ENCODE assay signal across 9 cellular contexts in genomic region chr19:17052439-17052838, GRCh38. TPM values are rescaled to one million over a fixed set of nuclear protein-coding genes. Genes with fewer than 3 reads are reported as not detected.
A peak's percentile ranks its signal among the peaks of the same experiment; 100 is the strongest.
DNase-seq lines count a peak whose midpoint lies in the region; ATAC-seq, FAIRE-seq and TF ChIP-seq lines count a peak whose summit lies in the region.
"Had no signal": no experiment of that assay in that cellular context is flagged by ENCODE, and none has a peak within 500 bp of the region (broad histone marks: within the 10 kb centered on the region; RNA-seq: fewer than 3 reads in every experiment).

No MANE protein-coding gene starts in this region.

- no peaks in the 10 kb centered on the region for H3K9me3 ChIP-seq in HepG2 (ENCODE audit: low read length)

- H3K4me2 ChIP-seq in HepG2 (ENCODE audit: low read depth, low read length), result no peak overlapping the region

- in situ Hi-C loops in HepG2 (cut with HindIII; ENCODE audit: extremely low pct_ligation_motif_present, low pct_unique_long_range_greater_than_20kb), result loop anchor here (10.0 kb wide), 1 partner anchor 278 kb away; no protein-coding TSS in a partner anchor

- H3K9ac ChIP-seq in HepG2 (ENCODE audit: insufficient read depth, low read depth, low read length), result no peak overlapping the region

- no peaks in the 10 kb centered on the region for H3K4me1 ChIP-seq in HepG2 (ENCODE audit: insufficient read depth, low read length)

- no peaks in the 10 kb centered on the region for H3K9me3 Mint-ChIP-seq in brain
- H3K9me3 Mint-ChIP-seq: dendritic cell treated with granulocyte-macrophage colony-stimulating factor and Interleukin-4, amounts not matched to agents 40 ng/mL and 50 ng/mL, for 4 days had no signal

- 78% methylated on average over 8 of the region's 8 CpGs for WGBS in HepG2 (ENCODE audit: low lambda C conversion rate)

- no peaks in the 10 kb centered on the region; a peak in 1 of 5 replicates for H3K27me3 ChIP-seq in HepG2 (ENCODE audit: control insufficient read depth in 1 of 2, insufficient read depth in 2 of 2, low read length in 2 of 2)

- H3K36me3 Mint-ChIP-seq in brain, result peaks cover 43% of the 10 kb centered on the region

- peak overlapping the region in 4 of 5 experiments; percentile 41 to 84 (median 51) for H3K27ac Mint-ChIP-seq in brain
- H3K27ac Mint-ChIP-seq: dendritic cell treated with granulocyte-macrophage colony-stimulating factor and Interleukin-4, amounts not matched to agents 40 ng/mL and 50 ng/mL, for 4 days had no signal

- TF ChIP-seq EP300 in HepG2 (IDR thresholded peaks at IDR 0.05; ENCODE audit: low read depth in 2 of 2, low read length in 2 of 2) (no peak), HepG2 (CRISPR knock-in tag; IDR thresholded peaks at IDR 0.05; ENCODE audit: borderline replicate concordance) (no peak)

- DNase-seq in A172 (ENCODE audit: low spot score) (peak; percentile 41), EH (ENCODE audit: low read depth) (peak; percentile 63), NCI-H226 (peak; percentile 20), HepG2 (ENCODE audit: low spot score) (no peak), NCI-H1048 (lab: John Stamatoyannopoulos, UW) (no peak)
- DNase-seq in activated T-cell treated with anti-CD3 and anti-CD28 coated beads, Interleukin-2, amount 50 U/mL, for 1 hour, result no peak

- peaks cover 15 to 47% of the 10 kb centered on the region in 2 experiments for H3K36me3 ChIP-seq in HepG2 (replicated peaks in 1 of 2; ENCODE audit: control insufficient read depth in 1 of 2, insufficient read depth in 2 of 2, low read length in 2 of 2)

- H3K4me1 Mint-ChIP-seq in brain, result no peaks in the 10 kb centered on the region

- H3K4me3 Mint-ChIP-seq in brain, result no peak overlapping the region
- H3K4me3 Mint-ChIP-seq: dendritic cell treated with granulocyte-macrophage colony-stimulating factor and Interleukin-4, amounts not matched to agents 40 ng/mL and 50 ng/mL, for 4 days had no signal

- BruUV-seq in HepG2 (replicated peaks; lab: Mats Ljungman, UMichigan), result no TSS peak

- H3K4me3 ChIP-seq in HepG2 (replicated peaks in 1 of 3; ENCODE audit: insufficient read depth in 1 of 3, low read depth in 2 of 3, low read length in 3 of 3), result no peak overlapping the region

- CTCF ChIA-PET in HepG2 (lab: Yijun Ruan, JAX; ENCODE audit: low intra/inter-chr PET ratio, low total read pairs), result interaction anchor here (0.9 to 1.5 kb wide), 3 partner anchors 274 to 338 kb away, joined by 3 to 15 read pairs (median 6); no protein-coding TSS in a partner anchor

- ATAC-seq in HepG2 (peak; percentile 68), HG03135 (IDR thresholded peaks at IDR 0.05; ENCODE audit: unreplicated experiment) (no peak)

- TF ChIP-seq RAD21 in HepG2 (CRISPR knock-in tag; IDR thresholded peaks at IDR 0.05), result 0 out of 2 replicates have a peak, but pooled peaks have one; percentile 14

- no peak overlapping the region for H3K27ac ChIP-seq in HepG2 (ENCODE audit: extremely low read length, insufficient read depth, low read length)

- H3K27me3 Mint-ChIP-seq in brain, result no peaks in the 10 kb centered on the region
- H3K27me3 Mint-ChIP-seq: dendritic cell treated with granulocyte-macrophage colony-stimulating factor and Interleukin-4, amounts not matched to agents 40 ng/mL and 50 ng/mL, for 4 days had no signal

- no peak for TF ChIP-seq POLR2A in HepG2 (IDR thresholded peaks at IDR 0.05; ENCODE audit: insufficient read depth in 1 of 2, low read depth in 2 of 2, low read length in 2 of 2)

- no peaks in the 10 kb centered on the region for H4K20me1 ChIP-seq in HepG2 (ENCODE audit: insufficient read depth, low read length)

- FAIRE-seq in HepG2 (lab: Jason Lieb, UNC), result peak; percentile 46

- no peaks in the 10 kb centered on the region for H3K79me2 ChIP-seq in HepG2 (ENCODE audit: insufficient read depth, low read length)

- POLR2A ChIA-PET in HepG2 (lab: Yijun Ruan, JAX), result no interaction called here

- H2AFZ ChIP-seq in HepG2 (ENCODE audit: low read length), result no peak overlapping the region

- peak; percentile 64 to 75 for TF ChIP-seq CTCF in brain (conservative IDR thresholded peaks at IDR 0.05)
- peak; percentile 66 for TF ChIP-seq CTCF in HepG2 (CRISPR knock-in tag; IDR thresholded peaks at IDR 0.05)

- intact Hi-C loops in HepG2 (cut with micrococcal nuclease; ENCODE audit: unreplicated experiment), result loop anchor here (5.0 kb wide), 1 partner anchor 280 kb away; no protein-coding TSS in a partner anchor

RNA-seq across cellular contexts. Expression of gene HAUS8, which starts 22.8 kb away (rescaled TPM):
- 22.2 and 26.7 TPM in 2 replicates for total RNA-seq in A172 (2014; rRNA removed; shearing (Covaris generic))
- polyA plus RNA-seq in brain (ENCODE audit: insufficient read depth, low read depth, low replicate concordance), result 12.7 TPM
- total RNA-seq in HepG2 (2016; rRNA removed; fragmentation: Illumina TruSeq; extraction: Trizol), result 17.5 and 19.1 TPM in 2 replicates
- 7.9 and 8.8 TPM in 2 replicates for total RNA-seq in HepG2 (2016; cell fraction: cytosol; rRNA removed; fragmentation: Illumina TruSeq; extraction: Trizol; ENCODE audit: low read depth)
- 17.4 and 19.5 TPM in 2 replicates for total RNA-seq in HepG2 (2016; cell fraction: insoluble cytoplasmic fraction; rRNA removed; fragmentation: Illumina TruSeq; extraction: Trizol)
- total RNA-seq in HepG2 (2016; cell fraction: membrane; rRNA removed; fragmentation: Illumina TruSeq; extraction: Trizol), result 10.4 and 12.6 TPM in 2 replicates
- total RNA-seq in HepG2 (2016; cell fraction: nucleus; rRNA removed; fragmentation: Illumina TruSeq; extraction: Trizol), result 10.9 and 13.5 TPM in 2 replicates
- polyA plus RNA-seq in HepG2 (2011; rRNA removed), result 7.1 and 7.8 TPM in 2 replicates
- 4.3 and 7.7 TPM in 2 replicates for polyA plus RNA-seq in HepG2 (2011; cell fraction: cytosol; rRNA removed)
- 9.4 and 9.9 TPM in 2 replicates for polyA plus RNA-seq in HepG2 (2011; cell fraction: nucleus; rRNA removed)
- polyA plus RNA-seq in HepG2 (2012), result 5.2 and 6.2 TPM in 2 replicates
- 4.1 and 4.3 TPM in 2 replicates for polyA plus RNA-seq in HepG2 (2016; cell fraction: cytosol; fragmentation: Illumina TruSeq; extraction: Trizol; ENCODE audit: low read depth)
- 20.4 and 22.5 TPM in 2 replicates for polyA plus RNA-seq in HepG2 (2016; cell fraction: insoluble cytoplasmic fraction; fragmentation: Illumina TruSeq; extraction: Trizol; ENCODE audit: low read depth)
- polyA plus RNA-seq in HepG2 (2016; cell fraction: membrane; fragmentation: Illumina TruSeq; extraction: Trizol; ENCODE audit: low read depth), result 5.6 and 9.6 TPM in 2 replicates
- polyA plus RNA-seq in HepG2 (2016; cell fraction: nucleus; fragmentation: Illumina TruSeq; extraction: Trizol; ENCODE audit: insufficient read depth, low read depth), result 26.2 and 30.0 TPM in 2 replicates
- polyA minus RNA-seq in HepG2 (2011; rRNA and poly(A)+ RNA removed; ENCODE audit: low replicate concordance), result 6.4 and 32.7 TPM in 2 replicates
- polyA minus RNA-seq in HepG2 (2011; cell fraction: cytosol; rRNA and poly(A)+ RNA removed), result 2.3 and 4.7 TPM in 2 replicates
- polyA minus RNA-seq in HepG2 (2011; cell fraction: nucleus; rRNA and poly(A)+ RNA removed), result 3.7 and 4.2 TPM in 2 replicates

RNA-seq across cellular contexts. Expression of gene MYO9B, which starts 23.1 kb away (rescaled TPM):
- total RNA-seq in A172 (2014; rRNA removed; shearing (Covaris generic)), result 37.6 and 43.8 TPM in 2 replicates
- 41.2 TPM for polyA plus RNA-seq in brain (ENCODE audit: insufficient read depth, low read depth, low replicate concordance)
- 14.1 and 18.0 TPM in 2 replicates for total RNA-seq in HepG2 (2016; rRNA removed; fragmentation: Illumina TruSeq; extraction: Trizol)
- 13.9 and 14.5 TPM in 2 replicates for total RNA-seq in HepG2 (2016; cell fraction: cytosol; rRNA removed; fragmentation: Illumina TruSeq; extraction: Trizol; ENCODE audit: low read depth)
- 10.1 and 18.6 TPM in 2 replicates for total RNA-seq in HepG2 (2016; cell fraction: insoluble cytoplasmic fraction; rRNA removed; fragmentation: Illumina TruSeq; extraction: Trizol)
- total RNA-seq in HepG2 (2016; cell fraction: membrane; rRNA removed; fragmentation: Illumina TruSeq; extraction: Trizol), result 10.7 and 11.5 TPM in 2 replicates
- 22.1 and 24.4 TPM in 2 replicates for total RNA-seq in HepG2 (2016; cell fraction: nucleus; rRNA removed; fragmentation: Illumina TruSeq; extraction: Trizol)
- polyA plus RNA-seq in HepG2 (2011; rRNA removed), result 18.3 and 23.4 TPM in 2 replicates
- 7.2 and 9.7 TPM in 2 replicates for polyA plus RNA-seq in HepG2 (2011; cell fraction: cytosol; rRNA removed)
- polyA plus RNA-seq in HepG2 (2011; cell fraction: nucleus; rRNA removed), result 169 and 196 TPM in 2 replicates
- 15.6 and 21.8 TPM in 2 replicates for polyA plus RNA-seq in HepG2 (2012)
- polyA plus RNA-seq in HepG2 (2016; cell fraction: cytosol; fragmentation: Illumina TruSeq; extraction: Trizol; ENCODE audit: low read depth), result 1.5 and 1.8 TPM in 2 replicates
- polyA plus RNA-seq in HepG2 (2016; cell fraction: insoluble cytoplasmic fraction; fragmentation: Illumina TruSeq; extraction: Trizol; ENCODE audit: low read depth), result 11.9 and 14.6 TPM in 2 replicates
- polyA plus RNA-seq in HepG2 (2016; cell fraction: membrane; fragmentation: Illumina TruSeq; extraction: Trizol; ENCODE audit: low read depth), result 3.6 and 3.7 TPM in 2 replicates
- polyA plus RNA-seq in HepG2 (2016; cell fraction: nucleus; fragmentation: Illumina TruSeq; extraction: Trizol; ENCODE audit: insufficient read depth, low read depth), result 77.8 and 81.3 TPM in 2 replicates
- 28.0 and 67.0 TPM in 2 replicates for polyA minus RNA-seq in HepG2 (2011; rRNA and poly(A)+ RNA removed; ENCODE audit: low replicate concordance)
- polyA minus RNA-seq in HepG2 (2011; cell fraction: cytosol; rRNA and poly(A)+ RNA removed), result 11.5 and 11.6 TPM in 2 replicates
- polyA minus RNA-seq in HepG2 (2011; cell fraction: nucleus; rRNA and poly(A)+ RNA removed), result 37.3 and 38.0 TPM in 2 replicates

RNA-seq across cellular contexts. Expression of gene CPAMD8, which starts 25.8 kb away (rescaled TPM):
- total RNA-seq in A172 (2014; rRNA removed; shearing (Covaris generic)), result not detected in 2 replicates
- 4.1 TPM for polyA plus RNA-seq in brain (ENCODE audit: insufficient read depth, low read depth, low replicate concordance)
- total RNA-seq in HepG2 (2016; rRNA removed; fragmentation: Illumina TruSeq; extraction: Trizol), result 0.28 and 0.29 TPM in 2 replicates
- total RNA-seq in HepG2 (2016; cell fraction: cytosol; rRNA removed; fragmentation: Illumina TruSeq; extraction: Trizol; ENCODE audit: low read depth), result not detected in 2 replicates
- total RNA-seq in HepG2 (2016; cell fraction: insoluble cytoplasmic fraction; rRNA removed; fragmentation: Illumina TruSeq; extraction: Trizol), result 0.04 and 0.21 TPM in 2 replicates
- total RNA-seq in HepG2 (2016; cell fraction: membrane; rRNA removed; fragmentation: Illumina TruSeq; extraction: Trizol), result not detected in 2 replicates
- total RNA-seq in HepG2 (2016; cell fraction: nucleus; rRNA removed; fragmentation: Illumina TruSeq; extraction: Trizol), result 0.34 TPM in 2 replicates
- polyA plus RNA-seq in HepG2 (2011; rRNA removed), result 0.34 and 0.91 TPM in 2 replicates
- 0.21 and 0.35 TPM in 2 replicates for polyA plus RNA-seq in HepG2 (2011; cell fraction: cytosol; rRNA removed)
- 1.6 and 2.5 TPM in 2 replicates for polyA plus RNA-seq in HepG2 (2011; cell fraction: nucleus; rRNA removed)
- polyA plus RNA-seq in HepG2 (2012), result 0.12 and 0.71 TPM in 2 replicates
- 0.09 TPM in 1 of 2 replicates, not detected in the other for polyA plus RNA-seq in HepG2 (2016; cell fraction: cytosol; fragmentation: Illumina TruSeq; extraction: Trizol; ENCODE audit: low read depth)
- polyA plus RNA-seq in HepG2 (2016; cell fraction: insoluble cytoplasmic fraction; fragmentation: Illumina TruSeq; extraction: Trizol; ENCODE audit: low read depth), result 0.07 TPM in 1 of 2 replicates, not detected in the other
- 0.26 TPM in 1 of 2 replicates, not detected in the other for polyA plus RNA-seq in HepG2 (2016; cell fraction: membrane; fragmentation: Illumina TruSeq; extraction: Trizol; ENCODE audit: low read depth)
- 0.14 and 0.48 TPM in 2 replicates for polyA plus RNA-seq in HepG2 (2016; cell fraction: nucleus; fragmentation: Illumina TruSeq; extraction: Trizol; ENCODE audit: insufficient read depth, low read depth)
- polyA minus RNA-seq in HepG2 (2011; rRNA and poly(A)+ RNA removed; ENCODE audit: low replicate concordance), result 0.30 and 0.94 TPM in 2 replicates
- polyA minus RNA-seq in HepG2 (2011; cell fraction: cytosol; rRNA and poly(A)+ RNA removed), result not detected in 2 replicates
- polyA minus RNA-seq in HepG2 (2011; cell fraction: nucleus; rRNA and poly(A)+ RNA removed), result 0.26 and 1.4 TPM in 2 replicates

Comparison
In these comparisons a context has a peak if more than half of its experiments do, and no peak if none do; other contexts are left out.
1. DNase-seq: peak in A172 (single experiment), EH (single experiment) and NCI-H226 (single experiment); none in HepG2 (single experiment), NCI-H1048 (single experiment) and activated T-cell treated with anti-CD3 and anti-CD28 coated beads, Interleukin-2, amount 50 U/mL, for 1 hour (single experiment).